In genomic region chr18:45110577-45111506, GRCh38 we compare ENCODE assay signal across 15 cellular contexts.
DNase-seq lines count a peak whose midpoint lies in the region; ATAC-seq and TF ChIP-seq lines count a peak whose summit lies in the region.
"Had no signal": no experiment of that assay in that cellular context is flagged by ENCODE, and none has a peak within 500 bp of the region (broad histone marks: within the 10 kb centered on the region; RNA-seq: fewer than 3 reads in every experiment).

No MANE protein-coding gene starts in this region.

- H3K4me1 Mint-ChIP-seq in CD4-positive, alpha-beta T cell (ENCODE audit: low read depth): no peaks in the 10 kb centered on the region

- CTCF ChIA-PET in SK-N-SH (lab: Yijun Ruan, JAX): no interaction called here
- CTCF ChIA-PET in CD4-positive, alpha-beta T cell (lab: Charles Lee): no interaction called here

- no peaks in the 10 kb centered on the region for H3K79me2 ChIP-seq in SK-N-SH (ENCODE audit: insufficient read depth)

- H3K9me3 ChIP-seq in SK-N-SH (no peaks in the 10 kb centered on the region), gastroesophageal sphincter (peaks cover 0 to 11% (median 0%) of the 10 kb centered on the region in 3 donors), psoas muscle (no peaks in the 10 kb centered on the region)
- no peaks in the 10 kb centered on the region for H3K9me3 ChIP-seq in CD4-positive, alpha-beta T cell (ENCODE audit: control insufficient read depth, low read length)

- H3K27ac ChIP-seq in SK-N-SH (ENCODE audit: low read depth in 2 of 2, low read length in 1 of 2) (peak overlapping the region in 1 of 2 experiments; percentile 29; a peak in 1 of 4 replicates), gastroesophageal sphincter (peak overlapping the region in 3 of 4 donors; percentile 35 to 48 (median 38)), psoas muscle (no peak overlapping the region)
- no peak overlapping the region for H3K27ac ChIP-seq in CD4-positive, alpha-beta T cell (ENCODE audit: low read depth, low read length)
- H3K27ac ChIP-seq: KMS-11 had no signal

- H3K36me3 Mint-ChIP-seq in CD4-positive, alpha-beta T cell (ENCODE audit: low read depth): no peaks in the 10 kb centered on the region
- H3K36me3 Mint-ChIP-seq: activated CD4-positive, alpha-beta memory T cell treated with anti-CD3 and anti-CD28 coated beads for 36 hours had no signal

- H2AFZ ChIP-seq in SK-N-SH (ENCODE audit: low read depth): no peak overlapping the region

- H3K4me2 ChIP-seq in SK-N-SH: no peak overlapping the region
- H3K4me2 ChIP-seq: KMS-11 had no signal

- no peaks in the 10 kb centered on the region for H3K27me3 ChIP-seq in SK-N-SH (ENCODE audit: insufficient read depth)
- no peaks in the 10 kb centered on the region for H3K27me3 ChIP-seq in gastroesophageal sphincter
- H3K27me3 ChIP-seq in psoas muscle (ENCODE audit: insufficient read depth in 3 of 3, low read length in 2 of 3): peaks cover 0 to 2% (median 0%) of the 10 kb centered on the region in 3 donors
- H3K27me3 ChIP-seq in CD4-positive, alpha-beta T cell (ENCODE audit: control insufficient read depth, insufficient read depth, low read length): no peaks in the 10 kb centered on the region

- TF ChIP-seq CTCF in SK-N-SH (IDR thresholded peaks at IDR 0.05) (no peak), gastroesophageal sphincter (IDR thresholded peaks at IDR 0.05) (no peak), psoas muscle (IDR thresholded peaks at IDR 0.05) (no peak)
- TF ChIP-seq CTCF in CD4-positive, alpha-beta T cell (IDR thresholded peaks at IDR 0.05): no peak

- TF ChIP-seq RAD21 in SK-N-SH (IDR thresholded peaks at IDR 0.05; ENCODE audit: low read length): no peak

- peaks cover 4% of the 10 kb centered on the region for H3K27me3 Mint-ChIP-seq in CD4-positive, alpha-beta T cell

- H3K9me3 Mint-ChIP-seq in CD4-positive, alpha-beta T cell: no peaks in the 10 kb centered on the region
- H3K9me3 Mint-ChIP-seq: activated CD4-positive, alpha-beta memory T cell treated with anti-CD3 and anti-CD28 coated beads for 36 hours had no signal

- no peak overlapping the region for H3K27ac Mint-ChIP-seq in CD4-positive, alpha-beta T cell
- H3K27ac Mint-ChIP-seq: activated CD4-positive, alpha-beta memory T cell treated with anti-CD3 and anti-CD28 coated beads for 36 hours had no signal

- H3K4me3 Mint-ChIP-seq in CD4-positive, alpha-beta T cell: no peak overlapping the region
- H3K4me3 Mint-ChIP-seq: activated CD4-positive, alpha-beta memory T cell treated with anti-CD3 and anti-CD28 coated beads for 36 hours had no signal

- no peaks in the 10 kb centered on the region for H3K36me3 ChIP-seq in SK-N-SH (replicated peaks in 1 of 2; ENCODE audit: control insufficient read depth in 1 of 2, insufficient read depth in 2 of 2, low read length in 1 of 2)
- no peaks in the 10 kb centered on the region for H3K36me3 ChIP-seq in gastroesophageal sphincter
- no peaks in the 10 kb centered on the region for H3K36me3 ChIP-seq in psoas muscle (ENCODE audit: insufficient read depth in 1 of 2, low read depth in 1 of 2)

- TF ChIP-seq POLR2A in gastroesophageal sphincter (IDR thresholded peaks at IDR 0.05): no peak

- no peaks in the 10 kb centered on the region for H3K9me2 ChIP-seq in SK-N-SH

- DNase-seq in DMS53 treated with DMSO at 0.1 percent for 48 hours (lab: John Stamatoyannopoulos, UW; ENCODE audit: unreplicated experiment) (peak; percentile 5), SK-N-SH (no peak), psoas muscle (peak; percentile 53 to 69), LoVo (ENCODE audit: low spot score) (no peak)
- DNase-seq in CD4-positive, alpha-beta T cell: no peak
- DNase-seq: activated CD4-positive, alpha-beta memory T cell treated with anti-CD3 and anti-CD28 coated beads for 36 hours; AML-193; H7; NCI-H2081 treated with DMSO at 0.1 percent for 48 hours; stimulated activated CD4-positive, alpha-beta T cell treated with anti-CD3 and anti-CD28 coated beads, Interleukin-12 subunit alpha, Interleukin-12 subunit beta, amount 100 ng/mL, for 4 hours had no signal

- no peaks in the 10 kb centered on the region for H4K20me1 ChIP-seq in SK-N-SH (ENCODE audit: insufficient read depth)

- H3K4me1 ChIP-seq in SK-N-SH (ENCODE audit: control insufficient read depth in 1 of 2, insufficient read depth in 2 of 2, low read depth in 1 of 2, low read length in 1 of 2): peaks cover 0 to 4% of the 10 kb centered on the region in 2 experiments; a peak in 3 of 4 replicates
- peaks cover 0 to 18% (median 4%) of the 10 kb centered on the region in 3 donors for H3K4me1 ChIP-seq in gastroesophageal sphincter
- no peaks in the 10 kb centered on the region for H3K4me1 ChIP-seq in psoas muscle

- H3F3A ChIP-seq in SK-N-SH (replicated peaks; ENCODE audit: insufficient read depth): no peaks in the 10 kb centered on the region

- H3K4me3 ChIP-seq in SK-N-SH (ENCODE audit: low read depth in 2 of 2, low read length in 1 of 2) (no peak overlapping the region), gastroesophageal sphincter (no peak overlapping the region), psoas muscle (no peak overlapping the region)

- ATAC-seq in gastroesophageal sphincter: peak; percentile 42
- peak; percentile 64 to 86 (median 84) for ATAC-seq in psoas muscle
- no peak for ATAC-seq in CD4-positive, alpha-beta T cell (ENCODE audit: poor library complexity)
- no peak for ATAC-seq in HG03196 (IDR thresholded peaks at IDR 0.05; ENCODE audit: unreplicated experiment)
- no peak for ATAC-seq in HG02852 (IDR thresholded peaks at IDR 0.05; ENCODE audit: unreplicated experiment)
- ATAC-seq: esophagus mucosa had no signal

- intact Hi-C loops in psoas muscle (cut with DNase I): no loop called here
- intact Hi-C loops in CD4-positive, alpha-beta T cell (cut with DNase I, micrococcal nuclease): no loop called here

- TF ChIP-seq EP300 in SK-N-SH (IDR thresholded peaks at IDR 0.05; ENCODE audit: borderline replicate concordance in 1 of 2, low read depth in 1 of 2, low read length in 1 of 2): no peak
- no peak for TF ChIP-seq EP300 in gastroesophageal sphincter (IDR thresholded peaks at IDR 0.05)

- 80% methylated on average over 7 of the region's 7 CpGs for WGBS in SK-N-SH (ENCODE audit: low lambda C conversion rate)
- WGBS in gastroesophageal sphincter (ENCODE audit: low coverage in 1 of 2), 2 donors: 62 to 74% methylated on average over 7 of the region's 7 CpGs
- 38 to 73% (median 72%) methylated on average over 7 of the region's 7 CpGs for WGBS in psoas muscle, 3 donors

- H3K9ac ChIP-seq in SK-N-SH: no peak overlapping the region
- H3K9ac ChIP-seq: KMS-11 had no signal

- POLR2A ChIA-PET in SK-N-SH (lab: Yijun Ruan, JAX): no interaction called here
- POLR2A ChIA-PET in CD4-positive, alpha-beta T cell (lab: Charles Lee): no interaction called here

TF ChIP-seq in SK-N-SH, 30 proteins besides CTCF, POLR2A, EP300 and RAD21:
- TF ChIP-seq MAX (IDR thresholded peaks at IDR 0.05; ENCODE audit: low read depth) (no peak), TCF12 (IDR thresholded peaks at IDR 0.05) (peak; percentile 41; the same call in 1 of the 2 replicates), SIN3A (IDR thresholded peaks at IDR 0.05; ENCODE audit: borderline replicate concordance, low read depth, low read length) (no peak), EZH2phosphoT487 (IDR thresholded peaks at IDR 0.05; ENCODE audit: borderline replicate concordance, low read depth) (no peak), RFX5 (IDR thresholded peaks at IDR 0.05; ENCODE audit: low read length) (no peak), FOSL2 (IDR thresholded peaks at IDR 0.05; ENCODE audit: borderline replicate concordance, low read depth) (peak; percentile 23; the same call in 1 of the 2 replicates)
- TF ChIP-seq, protein P1, sequence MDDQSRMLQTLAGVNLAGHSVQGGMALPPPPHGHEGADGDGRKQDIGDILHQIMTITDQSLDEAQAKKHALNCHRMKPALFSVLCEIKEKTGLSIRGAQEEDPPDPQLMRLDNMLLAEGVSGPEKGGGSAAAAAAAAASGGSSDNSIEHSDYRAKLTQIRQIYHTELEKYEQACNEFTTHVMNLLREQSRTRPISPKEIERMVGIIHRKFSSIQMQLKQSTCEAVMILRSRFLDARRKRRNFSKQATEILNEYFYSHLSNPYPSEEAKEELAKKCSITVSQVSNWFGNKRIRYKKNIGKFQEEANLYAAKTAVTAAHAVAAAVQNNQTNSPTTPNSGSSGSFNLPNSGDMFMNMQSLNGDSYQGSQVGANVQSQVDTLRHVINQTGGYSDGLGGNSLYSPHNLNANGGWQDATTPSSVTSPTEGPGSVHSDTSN (IDR thresholded peaks at IDR 0.05): peak; percentile 71

Comparison
In these comparisons a context has a peak if more than half of its experiments do, and no peak if none do; other contexts are left out.
1. DNase-seq: peak in DMS53 treated with DMSO at 0.1 percent for 48 hours (single experiment) and psoas muscle (2 of 2); none in SK-N-SH (single experiment), CD4-positive, alpha-beta T cell (0 of 10) and LoVo (single experiment).
2. H3K27ac ChIP-seq: peak in gastroesophageal sphincter (3 of 4); none in psoas muscle (single experiment) and CD4-positive, alpha-beta T cell (single experiment).
3. ATAC-seq: peak in gastroesophageal sphincter (single experiment) and psoas muscle (4 of 4); none in CD4-positive, alpha-beta T cell (single experiment), HG03196 (single experiment) and HG02852 (single experiment).